Comparison of ENCODE assay signal across 35 cellular contexts in the genomic region with DNA sequence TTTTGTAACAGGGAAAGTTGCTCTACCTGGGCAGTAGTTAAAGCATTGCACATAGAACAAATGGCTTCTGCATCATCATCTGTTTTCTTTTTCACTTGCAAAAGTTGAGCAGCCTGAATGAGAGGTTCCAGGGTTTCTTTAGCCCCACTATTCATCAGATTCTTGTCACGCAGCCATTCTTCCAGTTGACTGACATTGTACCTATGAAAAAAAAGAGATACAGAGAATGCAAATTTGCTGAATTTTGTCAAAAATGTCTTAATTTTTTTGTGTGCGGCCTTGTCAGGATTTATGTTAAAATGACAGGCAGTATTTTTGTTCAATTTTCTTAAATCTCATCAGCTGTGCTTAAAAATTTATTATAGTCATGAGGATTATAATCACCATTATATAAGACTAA.
"Had no signal": no experiment of that assay in that cellular context is flagged by ENCODE, and none has a peak within 500 bp of the region (broad histone marks: within the 10 kb centered on the region; RNA-seq: fewer than 3 reads in every experiment).

No MANE protein-coding gene starts in this region.

- FAIRE-seq: bronchial epithelial cell, colon, TTC549 had no signal

- H3K9me3 ChIP-seq: ascending aorta had no signal

- H3K27me3 ChIP-seq: ascending aorta, cardiac muscle cell had no signal

- H3K4me3 Mint-ChIP-seq: activated B cell treated with CpG ODN at 0.5 μM for 24 hours; activated CD4-positive, alpha-beta memory T cell treated with anti-CD3 and anti-CD28 coated beads for 36 hours; activated CD4-positive, alpha-beta T cell treated with anti-CD3 and anti-CD28 coated beads, Interleukin-2, amount 10 ng/mL, durations not matched to agents 24 days and 14 days; activated CD8-positive, alpha-beta T cell treated with anti-CD3 and anti-CD28 coated beads for 36 hours; activated naive CD4-positive, alpha-beta T cell treated with anti-CD3 and anti-CD28 coated beads for 36 hours; activated naive CD4-positive, alpha-beta T cell treated with anti-CD3 and anti-CD28 coated beads, Interleukin-2, amount 50 U/mL, for 24 hours; activated naive CD8-positive, alpha-beta T cell; activated naive CD8-positive, alpha-beta T cell treated with anti-CD3 and anti-CD28 coated beads, Interleukin-2, amount 10 ng/mL, durations not matched to agents 7 days and 5 days; activated naive CD8-positive, alpha-beta T cell treated with anti-CD3 and anti-CD28 coated beads, Interleukin-2, amount 50 U/mL, for 24 hours; activated T-cell treated with anti-CD3 and anti-CD28 coated beads, Interleukin-2, amount 50 U/mL, for 4 hours; activated T-cell treated with anti-CD3 and anti-CD28 coated beads, Interleukin-2, amount 50 U/mL, for 72 hours; brain; T-cell; T-helper 2 cell treated with Interferon-gamma antibody and Interleukin-4, amounts not matched to agents 5 μg/mL and 100 μg/mL, for 36 hours had no signal

- DNase-seq: activated B cell treated with CpG ODN at 0.5 μM for 24 hours; activated CD4-positive, alpha-beta memory T cell treated with anti-CD3 and anti-CD28 coated beads for 36 hours; activated CD4-positive, alpha-beta T cell treated with anti-CD3 and anti-CD28 coated beads for 4 hours; activated CD4-positive, alpha-beta T cell treated with anti-CD3 and anti-CD28 coated beads, Interleukin-2, amount 10 ng/mL, durations not matched to agents 24 days and 14 days; activated CD4-positive, alpha-beta T cell treated with anti-CD3 and anti-CD28 coated beads, Interleukin-2, amount 50 U/mL, for 1 hour; activated CD4-positive, alpha-beta T cell treated with anti-CD3 and anti-CD28 coated beads, Interleukin-2, amount 50 U/mL, for 4 hours; activated CD4-positive, CD25-positive, alpha-beta regulatory T cell treated with anti-CD3 and anti-CD28 coated beads, Interleukin-2, amount 50 U/mL, for 72 hours; activated CD8-positive, alpha-beta memory T cell treated with anti-CD3 and anti-CD28 coated beads, Interleukin-2, amount 50 U/mL, for 4 hours; activated CD8-positive, alpha-beta T cell treated with anti-CD3 and anti-CD28 coated beads for 36 hours; activated effector memory CD4-positive, alpha-beta T cell treated with anti-CD3 and anti-CD28 coated beads, Interleukin-2, amount 50 U/mL, for 16 hours; activated gamma-delta T cell treated with Interleukin-2 at 50 U/mL for 16 hours; activated naive CD4-positive, alpha-beta T cell; activated naive CD4-positive, alpha-beta T cell treated with anti-CD3 and anti-CD28 coated beads for 36 hours; activated naive CD8-positive, alpha-beta T cell treated with anti-CD3 and anti-CD28 coated beads, Interleukin-2, amount 10 ng/mL, durations not matched to agents 7 days and 5 days; activated naive CD8-positive, alpha-beta T cell treated with anti-CD3 and anti-CD28 coated beads, Interleukin-2, amount 50 U/mL, for 24 hours; activated T-cell treated with anti-CD3 and anti-CD28 coated beads for 4 hours; activated T-cell treated with anti-CD3 and anti-CD28 coated beads, Interleukin-2, amount 50 U/mL, for 1 hour; activated T-cell treated with anti-CD3 and anti-CD28 coated beads, Interleukin-2, amount 50 U/mL, for 4 hours; activated T-cell treated with anti-CD3 and anti-CD28 coated beads, Interleukin-2, amount 50 U/mL, for 72 hours; amygdala; anterior cingulate cortex; central memory CD4-positive, alpha-beta T cell; T-cell; T-helper 2 cell; T-helper 9 cell had no signal

- H3K27me3 Mint-ChIP-seq: activated B cell treated with CpG ODN at 0.5 μM for 24 hours; activated CD4-positive, alpha-beta memory T cell treated with anti-CD3 and anti-CD28 coated beads for 36 hours; activated CD4-positive, alpha-beta T cell treated with anti-CD3 and anti-CD28 coated beads, Interleukin-2, amount 10 ng/mL, durations not matched to agents 24 days and 14 days; activated CD8-positive, alpha-beta T cell treated with anti-CD3 and anti-CD28 coated beads for 36 hours; activated naive CD4-positive, alpha-beta T cell treated with anti-CD3 and anti-CD28 coated beads, Interleukin-2, amount 50 U/mL, for 24 hours; activated naive CD8-positive, alpha-beta T cell; activated naive CD8-positive, alpha-beta T cell treated with anti-CD3 and anti-CD28 coated beads, Interleukin-2, amount 10 ng/mL, durations not matched to agents 7 days and 5 days; activated naive CD8-positive, alpha-beta T cell treated with anti-CD3 and anti-CD28 coated beads, Interleukin-2, amount 50 U/mL, for 24 hours; brain; T-cell had no signal

- H3K27ac ChIP-seq: ascending aorta, cardiac muscle cell, VCaP had no signal

- ATAC-seq: activated CD8-positive, alpha-beta T cell treated with anti-CD3 and anti-CD28 coated beads for 36 hours; activated naive CD8-positive, alpha-beta T cell treated with anti-CD3 and anti-CD28 coated beads, Interleukin-2, amount 50 U/mL, for 24 hours; activated T-cell treated with anti-CD3 and anti-CD28 coated beads, Interleukin-2, amount 50 U/mL, for 4 hours; activated T-cell treated with anti-CD3 and anti-CD28 coated beads, Interleukin-2, amount 50 U/mL, for 72 hours; T-cell had no signal

- H3K27ac Mint-ChIP-seq: activated B cell treated with CpG ODN at 0.5 μM for 24 hours; activated CD4-positive, alpha-beta memory T cell treated with anti-CD3 and anti-CD28 coated beads for 36 hours; activated CD8-positive, alpha-beta T cell treated with anti-CD3 and anti-CD28 coated beads for 36 hours; activated naive CD4-positive, alpha-beta T cell treated with anti-CD3 and anti-CD28 coated beads for 36 hours; activated naive CD4-positive, alpha-beta T cell treated with anti-CD3 and anti-CD28 coated beads, Interleukin-2, amount 50 U/mL, for 24 hours; activated naive CD8-positive, alpha-beta T cell; activated naive CD8-positive, alpha-beta T cell treated with anti-CD3 and anti-CD28 coated beads, Interleukin-2, amount 10 ng/mL, durations not matched to agents 7 days and 5 days; activated naive CD8-positive, alpha-beta T cell treated with anti-CD3 and anti-CD28 coated beads, Interleukin-2, amount 50 U/mL, for 24 hours; T-cell; T-helper 2 cell treated with Interferon-gamma antibody and Interleukin-4, amounts not matched to agents 5 μg/mL and 100 μg/mL, for 36 hours had no signal

- H3K4me3 ChIP-seq: ascending aorta, cardiac muscle cell had no signal

- H3K4me1 Mint-ChIP-seq: activated B cell treated with CpG ODN at 0.5 μM for 24 hours; activated CD4-positive, alpha-beta T cell treated with anti-CD3 and anti-CD28 coated beads, Interleukin-2, amount 10 ng/mL, durations not matched to agents 24 days and 14 days; activated naive CD4-positive, alpha-beta T cell treated with anti-CD3 and anti-CD28 coated beads, Interleukin-2, amount 50 U/mL, for 24 hours; activated naive CD8-positive, alpha-beta T cell treated with anti-CD3 and anti-CD28 coated beads, Interleukin-2, amount 10 ng/mL, durations not matched to agents 7 days and 5 days; activated naive CD8-positive, alpha-beta T cell treated with anti-CD3 and anti-CD28 coated beads, Interleukin-2, amount 50 U/mL, for 24 hours; brain; T-cell had no signal

- H3K4me1 ChIP-seq: ascending aorta had no signal

- H3K9me3 Mint-ChIP-seq: activated B cell treated with CpG ODN at 0.5 μM for 24 hours; activated CD4-positive, alpha-beta memory T cell treated with anti-CD3 and anti-CD28 coated beads for 36 hours; activated CD4-positive, alpha-beta T cell treated with anti-CD3 and anti-CD28 coated beads, Interleukin-2, amount 10 ng/mL, durations not matched to agents 24 days and 14 days; activated CD8-positive, alpha-beta T cell treated with anti-CD3 and anti-CD28 coated beads for 36 hours; activated naive CD4-positive, alpha-beta T cell treated with anti-CD3 and anti-CD28 coated beads for 36 hours; activated naive CD4-positive, alpha-beta T cell treated with anti-CD3 and anti-CD28 coated beads, Interleukin-2, amount 50 U/mL, for 24 hours; activated naive CD8-positive, alpha-beta T cell treated with anti-CD3 and anti-CD28 coated beads, Interleukin-2, amount 10 ng/mL, durations not matched to agents 7 days and 5 days; activated naive CD8-positive, alpha-beta T cell treated with anti-CD3 and anti-CD28 coated beads, Interleukin-2, amount 50 U/mL, for 24 hours; activated T-cell treated with anti-CD3 and anti-CD28 coated beads, Interleukin-2, amount 50 U/mL, for 4 hours; activated T-cell treated with anti-CD3 and anti-CD28 coated beads, Interleukin-2, amount 50 U/mL, for 72 hours; brain; T-cell; T-helper 2 cell treated with Interferon-gamma antibody and Interleukin-4, amounts not matched to agents 5 μg/mL and 100 μg/mL, for 36 hours had no signal
